ENCODE assay signal across 16 cellular contexts in the genomic region with DNA sequence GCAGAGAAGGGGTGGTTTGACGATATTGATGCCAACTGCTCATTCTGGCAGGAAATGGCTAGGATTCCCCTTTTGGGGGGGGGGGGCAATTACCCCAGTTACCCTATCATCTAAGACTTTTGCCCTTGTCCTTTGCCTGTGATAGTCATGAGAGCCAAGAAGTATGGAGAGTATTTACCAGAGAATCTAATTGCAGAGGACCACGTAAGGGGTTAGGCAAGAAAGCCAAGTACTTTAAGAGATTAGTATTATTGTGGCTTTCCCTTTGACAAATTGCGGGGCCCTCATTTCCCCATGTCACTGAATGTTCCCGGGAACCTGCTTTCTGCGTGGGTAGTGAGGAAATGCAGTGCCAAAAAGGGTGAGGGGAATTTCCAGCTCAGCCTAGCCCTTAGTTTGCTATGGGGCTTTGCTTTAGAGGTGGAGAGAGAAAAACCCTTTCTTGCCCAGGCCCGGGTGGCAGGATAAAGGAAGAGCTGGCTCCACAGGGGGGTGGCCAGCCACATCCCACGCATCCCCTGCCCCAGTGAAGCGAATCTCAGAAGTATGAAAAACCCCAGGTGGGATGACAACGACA. TPM values are rescaled to one million over a fixed set of nuclear protein-coding genes. Genes with fewer than 3 reads are reported as not detected.
DNase-seq lines count a peak whose midpoint lies in the region; TF ChIP-seq lines count a peak whose summit lies in the region.
"Had no signal": no experiment of that assay in that cellular context is flagged by ENCODE, and none has a peak within 500 bp of the region (broad histone marks: within the 10 kb centered on the region; RNA-seq: fewer than 3 reads in every experiment).

No MANE protein-coding gene starts in this region.

- DNase-seq in NCI-H146 (lab: John Stamatoyannopoulos, UW) (peak; percentile 30), NCI-H146 treated with DMSO at 0.1 percent for 48 hours (lab: John Stamatoyannopoulos, UW; ENCODE audit: unreplicated experiment) (no peak), MM.1S (no peak), smooth muscle cell (lab: John Stamatoyannopoulos, UW; ENCODE audit: unreplicated experiment) (no peak), SK-N-DZ (ENCODE audit: low spot score) (no peak), SKM-1 (lab: John Stamatoyannopoulos, UW; ENCODE audit: unreplicated experiment) (no peak), medulla oblongata (ENCODE audit: extremely low spot score) (no peak)
- DNase-seq: activated CD4-positive, alpha-beta T cell treated with anti-CD3 and anti-CD28 coated beads, Interleukin-2, amount 50 U/mL, for 48 hours; effector CD8-positive, alpha-beta T cell had no signal

- H3K4me2 ChIP-seq in MM.1S (ENCODE audit: low read depth, low read length) (peak overlapping the region; percentile 16; the same call in 1 of the 2 replicates), smooth muscle cell (peak overlapping the region; percentile 89)
- H3K4me2 ChIP-seq: KMS-11 had no signal

- no peaks in the 10 kb centered on the region for H3K79me2 ChIP-seq in MM.1S (ENCODE audit: low read length)
- H3K79me2 ChIP-seq in smooth muscle cell (ENCODE audit: low read depth): no peaks in the 10 kb centered on the region

- H3K9me3 ChIP-seq in MM.1S (replicated peaks; ENCODE audit: insufficient read depth, low read length): no peaks in the 10 kb centered on the region
- H3K9me3 ChIP-seq in iPS-15b (ENCODE audit: control insufficient read depth, insufficient read depth, low read length): no peaks in the 10 kb centered on the region
- no peaks in the 10 kb centered on the region for H3K9me3 ChIP-seq in smooth muscle cell (replicated peaks; ENCODE audit: low read depth)
- H3K9me3 ChIP-seq: ascending aorta, tibial nerve had no signal

- no peaks in the 10 kb centered on the region for H3K36me3 ChIP-seq in MM.1S (replicated peaks; ENCODE audit: insufficient read depth, low read length)
- H3K36me3 ChIP-seq in iPS-15b (ENCODE audit: control insufficient read depth, insufficient read depth, low read length): no peaks in the 10 kb centered on the region
- H3K36me3 ChIP-seq in smooth muscle cell (ENCODE audit: low read depth): no peaks in the 10 kb centered on the region
- H3K36me3 ChIP-seq: ascending aorta, tibial nerve had no signal

- H3K4me1 ChIP-seq in MM.1S (ENCODE audit: low read length) (no peaks in the 10 kb centered on the region), iPS-15b (ENCODE audit: control insufficient read depth, insufficient read depth, low read length) (peaks cover 6% of the 10 kb centered on the region), smooth muscle cell (ENCODE audit: low read depth) (peaks cover 4% of the 10 kb centered on the region)
- H3K4me1 ChIP-seq: ascending aorta, foreskin keratinocyte had no signal

- H3K27ac ChIP-seq in MM.1S (ENCODE audit: low read length): no peak overlapping the region
- H3K27ac ChIP-seq in smooth muscle cell (ENCODE audit: low read depth): no peak overlapping the region
- H3K27ac ChIP-seq: ascending aorta, foreskin keratinocyte, KMS-11, tibial nerve had no signal

- H3K9ac ChIP-seq in MM.1S (ENCODE audit: low read length) (no peak overlapping the region), iPS-15b (ENCODE audit: low read depth, low read length) (no peak overlapping the region), smooth muscle cell (ENCODE audit: low read depth) (no peak overlapping the region)
- H3K9ac ChIP-seq: KMS-11 had no signal

- H4K20me1 ChIP-seq in MM.1S (ENCODE audit: insufficient read depth, low read length): no peaks in the 10 kb centered on the region
- H4K20me1 ChIP-seq in smooth muscle cell (ENCODE audit: low read depth): no peaks in the 10 kb centered on the region

- no peak overlapping the region for H2AFZ ChIP-seq in MM.1S (ENCODE audit: low read length)
- no peak overlapping the region for H2AFZ ChIP-seq in smooth muscle cell (ENCODE audit: low read depth)

- WGBS in smooth muscle cell (ENCODE audit: low lambda C conversion rate): 58% methylated on average over 9 of the region's 9 CpGs

- H3K9me2 ChIP-seq in MM.1S (replicated peaks; ENCODE audit: insufficient read depth, low read length): no peaks in the 10 kb centered on the region

- no peak for TF ChIP-seq CTCF in MM.1S (IDR thresholded peaks at IDR 0.05; ENCODE audit: low read length)
- no peak for TF ChIP-seq CTCF in smooth muscle cell (IDR thresholded peaks at IDR 0.05; ENCODE audit: borderline replicate concordance, insufficient read depth, poor library complexity, severe bottlenecking)

- no peaks in the 10 kb centered on the region for H3F3A ChIP-seq in MM.1S (ENCODE audit: insufficient read depth, low read length)
- no peaks in the 10 kb centered on the region for H3F3A ChIP-seq in smooth muscle cell (ENCODE audit: low read depth)

- H3K27me3 ChIP-seq in MM.1S (replicated peaks; ENCODE audit: insufficient read depth, low read length) (no peaks in the 10 kb centered on the region), iPS-15b (ENCODE audit: control insufficient read depth, insufficient read depth, low read length) (peaks cover 18% of the 10 kb centered on the region), smooth muscle cell (ENCODE audit: low read depth) (peaks cover 24% of the 10 kb centered on the region)
- H3K27me3 ChIP-seq: ascending aorta had no signal

- no peak overlapping the region for H3K4me3 ChIP-seq in MM.1S (ENCODE audit: low read length)
- peak overlapping the region; percentile 64 for H3K4me3 ChIP-seq in iPS-15b (ENCODE audit: low read depth, low read length)
- H3K4me3 ChIP-seq in smooth muscle cell: no peak overlapping the region

RNA-seq across cellular contexts. Expression of gene AQP4, which starts 1.5 kb away (rescaled TPM):
- not detected in 2 replicates for total RNA-seq in smooth muscle cell
- not detected in 2 replicates for polyA plus RNA-seq in smooth muscle cell
- polyA plus RNA-seq in SK-N-DZ (2014; cell fraction: cytosol; rRNA removed): 0.87 and 6.3 TPM in 2 replicates
- 0.85 and 1.4 TPM in 2 replicates for polyA plus RNA-seq in SK-N-DZ (2014; cell fraction: nucleus; rRNA removed)
- total RNA-seq: activated T-helper 2 cell treated with anti-CD3 and anti-CD28 coated beads, Interferon-gamma antibody, Interleukin-2, Interleukin-4, amounts not matched to agents 10 μg/mL and 5 μg/mL and 100 μg/mL, durations not matched to agents 14 hours and 24 hours and 36 hours; ascending aorta; foreskin keratinocyte; T-helper 1 cell treated with Interleukin-12 subunit alpha and Interleukin-12 subunit beta and Interleukin-4 antibody, amounts not matched to agents 30 ng/mL and 1 ng/mL, for 36 hours had no signal
- polyA plus RNA-seq: foreskin keratinocyte had no signal
